ENCODE assay signal across 1 cellular context in genomic region chr2:111975053-111975552, GRCh38.
A peak's percentile ranks its signal among the peaks of the same experiment; 100 is the strongest.
TF ChIP-seq lines count a peak whose summit lies in the region.

No MANE protein-coding gene starts in this region.

TF ChIP-seq in HepG2, 621 proteins besides CTCF, POLR2A, EP300 and RAD21 (continued from another document and continues in another):
- TF ChIP-seq ZNF841 (CRISPR knock-in tag; IDR thresholded peaks at IDR 0.05; ENCODE audit: borderline replicate concordance) (no peak), NKX3-1 (CRISPR knock-in tag; IDR thresholded peaks at IDR 0.05) (no peak), SSRP1 (CRISPR knock-in tag; IDR thresholded peaks at IDR 0.05) (no peak), SOX13 (IDR thresholded peaks at IDR 0.05) (peak; percentile 62), SOX13 (CRISPR knock-in tag; conservative IDR thresholded peaks at IDR 0.05 in 1 of 2, IDR thresholded peaks at IDR 0.05 in 1 of 2) (peak in 1 of 2 experiments; percentile 54; a peak in 1 of 4 replicates), MAX (IDR thresholded peaks at IDR 0.05) (peak; percentile 90), SATB2 (CRISPR knock-in tag; IDR thresholded peaks at IDR 0.05) (no peak), ZNF552 (CRISPR knock-in tag; IDR thresholded peaks at IDR 0.05; ENCODE audit: borderline replicate concordance) (peak; percentile 45; the same call in 1 of the 2 replicates), U2AF2 (IDR thresholded peaks at IDR 0.05; ENCODE audit: low read depth, low read length) (no peak), KAT7 (CRISPR knock-in tag; IDR thresholded peaks at IDR 0.05; ENCODE audit: borderline replicate concordance) (no peak), ZNF383 (CRISPR knock-in tag; IDR thresholded peaks at IDR 0.05; ENCODE audit: borderline replicate concordance) (no peak), ZNF761 (CRISPR knock-in tag; conservative IDR thresholded peaks at IDR 0.05) (no peak), ZNF44 (CRISPR knock-in tag; IDR thresholded peaks at IDR 0.05) (no peak), ATAD3A (CRISPR knock-in tag; IDR thresholded peaks at IDR 0.05) (no peak), CAMTA2 (CRISPR knock-in tag; IDR thresholded peaks at IDR 0.05; ENCODE audit: borderline replicate concordance) (no peak), ZBTB4 (CRISPR knock-in tag; IDR thresholded peaks at IDR 0.05; ENCODE audit: borderline replicate concordance) (peak; percentile 25; the same call in 1 of the 2 replicates), ZNF709 (CRISPR knock-in tag; IDR thresholded peaks at IDR 0.05) (no peak), SOX5 (CRISPR knock-in tag; IDR thresholded peaks at IDR 0.05; ENCODE audit: borderline replicate concordance) (peak; percentile 58), ZBTB7A (CRISPR knock-in tag; IDR thresholded peaks at IDR 0.05) (no peak), NCOA2 (CRISPR knock-in tag; IDR thresholded peaks at IDR 0.05) (no peak; the same call in 1 of the 2 replicates), ZNF382 (CRISPR knock-in tag; IDR thresholded peaks at IDR 0.05; ENCODE audit: borderline replicate concordance) (no peak), PATZ1 (CRISPR knock-in tag; IDR thresholded peaks at IDR 0.05) (no peak), ETV5 (CRISPR knock-in tag; IDR thresholded peaks at IDR 0.05; ENCODE audit: borderline replicate concordance) (peak; percentile 70), CEBPB (IDR thresholded peaks at IDR 0.05; ENCODE audit: borderline replicate concordance, low read depth, low read length) (no peak), MXI1 (IDR thresholded peaks at IDR 0.05; ENCODE audit: borderline replicate concordance, low read depth, low read length) (peak; percentile 43; the same call in 1 of the 3 replicates), ASH2L (IDR thresholded peaks at IDR 0.05; ENCODE audit: insufficient read length, low read depth, low read length) (no peak), DDIT3 (CRISPR knock-in tag; IDR thresholded peaks at IDR 0.05) (no peak), CC2D1A (CRISPR knock-in tag; IDR thresholded peaks at IDR 0.05) (no peak), PCBP2 (optimal IDR thresholded peaks at IDR 0.05; ENCODE audit: low read depth, low read length, poor library complexity, severe bottlenecking) (no peak), ZBTB34 (CRISPR knock-in tag; IDR thresholded peaks at IDR 0.05) (peak; percentile 52; the same call in 1 of the 2 replicates), SIX1 (CRISPR knock-in tag; IDR thresholded peaks at IDR 0.05; ENCODE audit: borderline replicate concordance) (no peak), MIXL1 (CRISPR knock-in tag; IDR thresholded peaks at IDR 0.05) (no peak), IKZF1 (IDR thresholded peaks at IDR 0.05) (no peak), NR1H2 (CRISPR knock-in tag; IDR thresholded peaks at IDR 0.05; ENCODE audit: borderline replicate concordance, low read depth) (no peak), ZSCAN21 (CRISPR knock-in tag; IDR thresholded peaks at IDR 0.05; ENCODE audit: borderline replicate concordance) (no peak), KLF11 (CRISPR knock-in tag; IDR thresholded peaks at IDR 0.05) (no peak), ZNF773 (CRISPR knock-in tag; IDR thresholded peaks at IDR 0.05; ENCODE audit: borderline replicate concordance) (no peak), ZNF10 (CRISPR knock-in tag; IDR thresholded peaks at IDR 0.05; ENCODE audit: borderline replicate concordance, low read depth) (no peak), ZSCAN22 (CRISPR knock-in tag; IDR thresholded peaks at IDR 0.05) (no peak), CHD4 (IDR thresholded peaks at IDR 0.05; ENCODE audit: borderline replicate concordance, low read length) (no peak), EZH2 (conservative IDR thresholded peaks at IDR 0.05; ENCODE audit: low read depth, low read length) (no peak), ZFP62 (CRISPR knock-in tag; IDR thresholded peaks at IDR 0.05) (no peak), ZNF616 (CRISPR knock-in tag; IDR thresholded peaks at IDR 0.05; ENCODE audit: low read depth) (no peak), FIP1L1 (IDR thresholded peaks at IDR 0.05; ENCODE audit: borderline replicate concordance, insufficient read depth, low read depth, low read length) (no peak), POGZ (CRISPR knock-in tag; IDR thresholded peaks at IDR 0.05) (no peak), HNRNPUL1 (IDR thresholded peaks at IDR 0.05; ENCODE audit: low read depth, low read length) (no peak), ETV6 (CRISPR knock-in tag; conservative IDR thresholded peaks at IDR 0.05) (no peak), ZNF563 (CRISPR knock-in tag; IDR thresholded peaks at IDR 0.05) (no peak), ZNF33A (CRISPR knock-in tag; IDR thresholded peaks at IDR 0.05; ENCODE audit: borderline replicate concordance) (no peak), ZNF619 (CRISPR knock-in tag; IDR thresholded peaks at IDR 0.05) (no peak)
- TF ChIP-seq, protein P1, sequence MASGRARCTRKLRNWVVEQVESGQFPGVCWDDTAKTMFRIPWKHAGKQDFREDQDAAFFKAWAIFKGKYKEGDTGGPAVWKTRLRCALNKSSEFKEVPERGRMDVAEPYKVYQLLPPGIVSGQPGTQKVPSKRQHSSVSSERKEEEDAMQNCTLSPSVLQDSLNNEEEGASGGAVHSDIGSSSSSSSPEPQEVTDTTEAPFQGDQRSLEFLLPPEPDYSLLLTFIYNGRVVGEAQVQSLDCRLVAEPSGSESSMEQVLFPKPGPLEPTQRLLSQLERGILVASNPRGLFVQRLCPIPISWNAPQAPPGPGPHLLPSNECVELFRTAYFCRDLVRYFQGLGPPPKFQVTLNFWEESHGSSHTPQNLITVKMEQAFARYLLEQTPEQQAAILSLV (CRISPR knock-in tag; IDR thresholded peaks at IDR 0.05; ENCODE audit: borderline replicate concordance), result no peak
- TF ChIP-seq, protein P2, sequence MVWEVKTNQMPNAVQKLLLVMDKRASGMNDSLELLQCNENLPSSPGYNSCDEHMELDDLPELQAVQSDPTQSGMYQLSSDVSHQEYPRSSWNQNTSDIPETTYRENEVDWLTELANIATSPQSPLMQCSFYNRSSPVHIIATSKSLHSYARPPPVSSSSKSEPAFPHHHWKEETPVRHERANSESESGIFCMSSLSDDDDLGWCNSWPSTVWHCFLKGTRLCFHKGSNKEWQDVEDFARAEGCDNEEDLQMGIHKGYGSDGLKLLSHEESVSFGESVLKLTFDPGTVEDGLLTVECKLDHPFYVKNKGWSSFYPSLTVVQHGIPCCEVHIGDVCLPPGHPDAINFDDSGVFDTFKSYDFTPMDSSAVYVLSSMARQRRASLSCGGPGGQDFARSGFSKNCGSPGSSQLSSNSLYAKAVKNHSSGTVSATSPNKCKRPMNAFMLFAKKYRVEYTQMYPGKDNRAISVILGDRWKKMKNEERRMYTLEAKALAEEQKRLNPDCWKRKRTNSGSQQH (CRISPR knock-in tag; IDR thresholded peaks at IDR 0.05; ENCODE audit: low read depth), result no peak
- TF ChIP-seq, protein P3, sequence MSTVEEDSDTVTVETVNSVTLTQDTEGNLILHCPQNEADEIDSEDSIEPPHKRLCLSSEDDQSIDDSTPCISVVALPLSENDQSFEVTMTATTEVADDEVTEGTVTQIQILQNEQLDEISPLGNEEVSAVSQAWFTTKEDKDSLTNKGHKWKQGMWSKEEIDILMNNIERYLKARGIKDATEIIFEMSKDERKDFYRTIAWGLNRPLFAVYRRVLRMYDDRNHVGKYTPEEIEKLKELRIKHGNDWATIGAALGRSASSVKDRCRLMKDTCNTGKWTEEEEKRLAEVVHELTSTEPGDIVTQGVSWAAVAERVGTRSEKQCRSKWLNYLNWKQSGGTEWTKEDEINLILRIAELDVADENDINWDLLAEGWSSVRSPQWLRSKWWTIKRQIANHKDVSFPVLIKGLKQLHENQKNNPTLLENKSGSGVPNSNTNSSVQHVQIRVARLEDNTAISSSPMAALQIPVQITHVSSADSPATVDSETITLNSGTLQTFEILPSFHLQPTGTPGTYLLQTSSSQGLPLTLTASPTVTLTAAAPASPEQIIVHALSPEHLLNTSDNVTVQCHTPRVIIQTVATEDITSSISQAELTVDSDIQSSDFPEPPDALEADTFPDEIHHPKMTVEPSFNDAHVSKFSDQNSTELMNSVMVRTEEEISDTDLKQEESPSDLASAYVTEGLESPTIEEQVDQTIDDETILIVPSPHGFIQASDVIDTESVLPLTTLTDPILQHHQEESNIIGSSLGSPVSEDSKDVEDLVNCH (CRISPR knock-in tag; IDR thresholded peaks at IDR 0.05), result no peak
- TF ChIP-seq, protein P4, sequence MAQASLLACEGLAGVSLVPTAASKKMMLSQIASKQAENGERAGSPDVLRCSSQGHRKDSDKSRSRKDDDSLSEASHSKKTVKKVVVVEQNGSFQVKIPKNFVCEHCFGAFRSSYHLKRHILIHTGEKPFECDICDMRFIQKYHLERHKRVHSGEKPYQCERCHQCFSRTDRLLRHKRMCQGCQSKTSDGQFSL (CRISPR knock-in tag; IDR thresholded peaks at IDR 0.05), result no peak
- TF ChIP-seq, protein P5, sequence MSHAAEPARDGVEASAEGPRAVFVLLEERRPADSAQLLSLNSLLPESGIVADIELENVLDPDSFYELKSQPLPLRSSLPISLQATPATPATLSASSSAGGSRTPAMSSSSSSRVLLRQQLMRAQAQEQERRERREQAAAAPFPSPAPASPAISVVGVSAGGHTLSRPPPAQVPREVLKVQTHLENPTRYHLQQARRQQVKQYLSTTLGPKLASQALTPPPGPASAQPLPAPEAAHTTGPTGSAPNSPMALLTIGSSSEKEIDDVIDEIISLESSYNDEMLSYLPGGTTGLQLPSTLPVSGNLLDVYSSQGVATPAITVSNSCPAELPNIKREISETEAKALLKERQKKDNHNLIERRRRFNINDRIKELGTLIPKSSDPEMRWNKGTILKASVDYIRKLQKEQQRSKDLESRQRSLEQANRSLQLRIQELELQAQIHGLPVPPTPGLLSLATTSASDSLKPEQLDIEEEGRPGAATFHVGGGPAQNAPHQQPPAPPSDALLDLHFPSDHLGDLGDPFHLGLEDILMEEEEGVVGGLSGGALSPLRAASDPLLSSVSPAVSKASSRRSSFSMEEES (CRISPR knock-in tag; IDR thresholded peaks at IDR 0.05), result peak; percentile 48; the same call in 1 of the 2 replicates
